In the genomic region with DNA sequence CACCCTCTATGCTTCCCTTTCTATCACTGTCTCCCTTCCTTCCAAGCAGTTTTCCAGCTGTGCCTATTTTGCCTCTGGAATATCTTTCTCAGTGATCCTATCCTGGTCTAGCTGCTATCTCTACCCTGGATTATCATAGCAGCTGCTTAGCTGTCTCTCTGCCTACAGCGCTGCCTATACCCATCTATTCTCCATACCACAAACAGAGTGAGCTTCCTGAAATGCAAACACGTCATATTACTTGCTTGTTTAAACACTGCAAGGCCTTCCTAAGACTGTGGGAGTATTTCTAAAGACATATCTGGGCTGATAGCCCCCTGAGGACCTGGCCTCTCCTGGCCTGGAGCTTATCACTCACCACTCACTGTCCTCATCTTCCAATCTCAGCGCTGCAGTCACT, we compare ENCODE assay signal across 24 cellular contexts.
"Had no signal": no experiment of that assay in that cellular context is flagged by ENCODE, and none has a peak within 500 bp of the region (broad histone marks: within the 10 kb centered on the region; RNA-seq: fewer than 3 reads in every experiment).

No MANE protein-coding gene starts in this region.

- H3K27me3 ChIP-seq: dorsolateral prefrontal cortex, esophagus muscularis mucosa, gastrocnemius medialis had no signal

- H3K4me1 ChIP-seq: esophagus muscularis mucosa, gastrocnemius medialis, heart right ventricle, left lung, lower lobe of right lung had no signal

- H3K36me3 ChIP-seq: esophagus muscularis mucosa, gastrocnemius medialis, heart right ventricle, left lung, lower lobe of right lung had no signal

- H3K4me3 ChIP-seq: coronary artery, dorsolateral prefrontal cortex, esophagus muscularis mucosa, gastrocnemius medialis, heart right ventricle, left lung, lower lobe of right lung had no signal

- DNase-seq: dermis blood vessel endothelial cell; dorsolateral prefrontal cortex; effector CD4-positive, alpha-beta T cell; effector memory CD4-positive, alpha-beta T cell; foreskin fibroblast; foreskin melanocyte; gastrocnemius medialis; glutamatergic neuron; head of caudate nucleus; heart right ventricle; hippocampal formation; immature natural killer cell; left cardiac atrium; left lung; left ventricle myocardium superior; lower lobe of right lung; mesenchymal stem cell; midbrain; naive thymus-derived CD4-positive, alpha-beta T cell had no signal

- ATAC-seq: gastrocnemius medialis; heart right ventricle; left cardiac atrium; left lung; left ventricle myocardium superior; lower lobe of right lung; naive thymus-derived CD4-positive, alpha-beta T cell had no signal

- FAIRE-seq: colon, endothelial cell of umbilical vein, keratinocyte had no signal

- H3K9me3 ChIP-seq: esophagus muscularis mucosa, gastrocnemius medialis, heart right ventricle, left lung, lower lobe of right lung had no signal

- H3K27ac ChIP-seq: coronary artery, dorsolateral prefrontal cortex, esophagus muscularis mucosa, gastrocnemius medialis, heart right ventricle, left lung, lower lobe of right lung had no signal
